Comparison of ENCODE assay signal across 7 cellular contexts in the genomic region with DNA sequence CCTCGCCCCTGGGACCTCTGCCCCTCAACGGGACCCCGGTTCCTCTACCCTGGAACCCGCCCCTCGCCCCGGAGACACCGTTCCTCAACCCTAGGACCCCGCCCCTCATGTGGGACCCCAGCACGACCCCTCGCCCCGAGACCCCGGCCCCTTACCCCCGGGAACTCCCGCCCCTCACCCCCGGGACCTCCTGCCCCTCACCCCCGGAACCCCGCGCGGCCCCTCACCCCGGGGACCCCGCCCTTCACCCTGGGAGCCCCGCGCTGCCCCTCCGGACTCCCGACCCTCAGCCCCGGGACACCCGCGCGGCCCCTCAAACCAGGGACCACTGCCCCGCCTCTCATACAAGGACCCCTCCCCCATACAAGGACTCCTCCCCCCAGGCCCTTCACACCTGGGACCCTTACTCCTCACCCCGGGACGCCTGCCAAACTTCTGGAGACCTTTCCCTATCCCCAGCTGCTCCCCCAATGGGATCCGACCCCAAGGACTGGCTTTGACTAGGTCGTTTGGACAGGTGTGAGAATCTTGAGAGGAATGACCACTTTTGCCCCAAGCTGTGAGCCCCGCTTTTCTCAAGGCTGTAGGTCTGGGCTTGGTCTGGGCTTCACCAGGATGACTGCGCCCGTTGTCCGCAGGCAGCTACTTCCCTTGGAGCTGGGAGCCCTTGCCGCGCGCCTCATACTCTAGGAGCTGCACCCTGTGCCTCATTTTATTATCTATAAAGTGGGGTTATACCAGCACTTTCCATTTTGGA. TPM values are rescaled to one million over a fixed set of nuclear protein-coding genes. Genes with fewer than 3 reads are reported as not detected.
DNase-seq lines count a peak whose midpoint lies in the region; ATAC-seq, FAIRE-seq and TF ChIP-seq lines count a peak whose summit lies in the region.

No MANE protein-coding gene starts in this region.

- H3K27ac ChIP-seq in RWPE2 (ENCODE audit: poor library complexity, severe bottlenecking) (peak overlapping the region; percentile 76), layer of hippocampus (ENCODE audit: low read depth, low read length) (peak overlapping the region; percentile 93)

- no peak for TF ChIP-seq CTCF in RWPE2 (IDR thresholded peaks at IDR 0.05; ENCODE audit: poor library complexity, severe bottlenecking)
- no peak for TF ChIP-seq CTCF in bronchial epithelial cell (IDR thresholded peaks at IDR 0.05; ENCODE audit: insufficient read depth, low read length, severe bottlenecking)

- ATAC-seq in RWPE2 (ENCODE audit: low read depth) (peak; percentile 23; the same call in 1 of the 3 replicates), HG03025 (IDR thresholded peaks at IDR 0.05; ENCODE audit: low FRiP score, unreplicated experiment) (no peak)

- H3K4me3 ChIP-seq in HAP-1 (peak overlapping the region; percentile 70), RWPE2 (ENCODE audit: severe bottlenecking) (peak overlapping the region; percentile 62), bronchial epithelial cell (ENCODE audit: low read depth, low read length) (peak overlapping the region; percentile 90)

- H3K36me3 ChIP-seq in HAP-1 (replicated peaks): peaks cover 17% of the 10 kb centered on the region
- H3K36me3 ChIP-seq in RWPE2 (ENCODE audit: low read depth): peaks cover 39% of the 10 kb centered on the region
- H3K36me3 ChIP-seq in bronchial epithelial cell (ENCODE audit: control insufficient read depth, insufficient read depth, low read length): peaks cover 3% of the 10 kb centered on the region

- FAIRE-seq in bronchial epithelial cell (lab: Jason Lieb, UNC): no peak

- H3K27me3 ChIP-seq in HAP-1 (ENCODE audit: low read depth) (no peaks in the 10 kb centered on the region), RWPE2 (ENCODE audit: insufficient read depth, poor library complexity, severe bottlenecking) (no peaks in the 10 kb centered on the region), bronchial epithelial cell (ENCODE audit: control insufficient read depth, insufficient read depth, low read length) (no peaks in the 10 kb centered on the region), layer of hippocampus (ENCODE audit: control insufficient read depth, insufficient read depth, low read length) (no peaks in the 10 kb centered on the region)

- H3K9me3 ChIP-seq in HAP-1: no peaks in the 10 kb centered on the region
- H3K9me3 ChIP-seq in RWPE2 (ENCODE audit: severe bottlenecking): no peaks in the 10 kb centered on the region

- in situ Hi-C loops in HAP-1 (cut with MboI; ENCODE audit: low sequenced_read_pairs): no loop called here

- peak in 1 of 2 experiments; percentile 48 for DNase-seq in HAP-1 (ENCODE audit: low spot score in 2 of 2)
- DNase-seq in RWPE2 (ENCODE audit: low spot score): no peak
- DNase-seq in bronchial epithelial cell (ENCODE audit: low read depth): peak; percentile 22
- peak; percentile 9 for DNase-seq in stimulated activated CD4-positive, alpha-beta T cell treated with anti-CD3 and anti-CD28 coated beads, Interleukin-4, amount 100 ng/mL, for 1 hour
- DNase-seq in NCI-H187 treated with DMSO at 0.1 percent for 48 hours (lab: John Stamatoyannopoulos, UW): no peak

- H3K4me1 ChIP-seq in HAP-1: peaks cover 16% of the 10 kb centered on the region
- peaks cover 23% of the 10 kb centered on the region for H3K4me1 ChIP-seq in RWPE2 (ENCODE audit: insufficient read depth, poor library complexity, severe bottlenecking)

RNA-seq across cellular contexts. Expression of a gene that starts 0.8 kb away (rescaled TPM):
- total RNA-seq in bronchial epithelial cell: 28.2 and 35.5 TPM in 2 replicates

Comparison
In these comparisons a context has a peak if more than half of its experiments do, and no peak if none do; other contexts are left out.
1. DNase-seq: peak in bronchial epithelial cell (single experiment) and stimulated activated CD4-positive, alpha-beta T cell treated with anti-CD3 and anti-CD28 coated beads, Interleukin-4, amount 100 ng/mL, for 1 hour (single experiment); none in RWPE2 (single experiment) and NCI-H187 treated with DMSO at 0.1 percent for 48 hours (single experiment).
2. Peak in every context shown above with its lines, with median percentiles within 50 percentile points of each other: H3K4me3 ChIP-seq.